ENCODE assay signal across 22 cellular contexts in genomic region chr7:55154096-55154495, GRCh38.
"Had no signal": no experiment of that assay in that cellular context is flagged by ENCODE, and none has a peak within 500 bp of the region (broad histone marks: within the 10 kb centered on the region; RNA-seq: fewer than 3 reads in every experiment).

No MANE protein-coding gene starts in this region.

- DNase-seq: cortex of kidney; dorsolateral prefrontal cortex; effector CD8-positive, alpha-beta T cell; heart left ventricle; hypothalamus; kidney glomerular epithelial cell; mammary epithelial cell; natural killer cell; nucleus accumbens; ovary; retina; stimulated activated CD4-positive, alpha-beta T cell treated with anti-CD3 and anti-CD28 coated beads, Interleukin-12 subunit alpha, Interleukin-12 subunit beta, amount 100 ng/mL, for 4 hours; stimulated activated naive CD4-positive, alpha-beta T cell; stomach; substantia nigra; transverse colon; uterus had no signal

- H3K36me3 ChIP-seq: ovary, uterus had no signal

- H3K4me3 Mint-ChIP-seq: mesothelial cell of epicardium, natural killer cell, neural crest cell had no signal

- H3K4me3 ChIP-seq: dorsolateral prefrontal cortex, heart left ventricle, ovary, skin epidermis, stomach, thoracic aorta, transverse colon, uterus had no signal

- H3K4me1 Mint-ChIP-seq: natural killer cell had no signal

- ATAC-seq: heart left ventricle, natural killer cell, sciatic nerve had no signal

- H3K9me3 ChIP-seq: heart left ventricle, ovary, stomach, thoracic aorta, transverse colon, uterus had no signal

- H3K9me3 Mint-ChIP-seq: mesothelial cell of epicardium, natural killer cell, neural crest cell had no signal

- H3K27me3 ChIP-seq: dorsolateral prefrontal cortex, heart left ventricle, ovary, stomach, transverse colon, uterus had no signal

- H3K36me3 Mint-ChIP-seq: natural killer cell had no signal

- H3K27ac Mint-ChIP-seq: mesothelial cell of epicardium, natural killer cell had no signal

- H3K4me1 ChIP-seq: stomach, transverse colon, uterus had no signal

- H3K27ac ChIP-seq: dorsolateral prefrontal cortex, heart left ventricle, ovary, stomach, thoracic aorta, transverse colon, uterus had no signal
